ENCODE assay signal across 9 cellular contexts in genomic region chr18:58896268-58896667, GRCh38. TPM values are rescaled to one million over a fixed set of nuclear protein-coding genes. Genes with fewer than 3 reads are reported as not detected.
DNase-seq lines count a peak whose midpoint lies in the region; ATAC-seq, FAIRE-seq and TF ChIP-seq lines count a peak whose summit lies in the region.
"Had no signal": no experiment of that assay in that cellular context is flagged by ENCODE, and none has a peak within 500 bp of the region (broad histone marks: within the 10 kb centered on the region; RNA-seq: fewer than 3 reads in every experiment).

No MANE protein-coding gene starts in this region.

- no peaks in the 10 kb centered on the region for H4K20me1 ChIP-seq in GM12878 (ENCODE audit: control insufficient read depth, insufficient read depth)

- TF ChIP-seq EP300 in GM12878 (IDR thresholded peaks at IDR 0.05; ENCODE audit: borderline replicate concordance in 1 of 2, control insufficient read depth in 1 of 2, low read depth in 2 of 2, low read length in 2 of 2) (no peak), gastroesophageal sphincter (IDR thresholded peaks at IDR 0.05) (no peak)

- no peak overlapping the region for H3K4me3 Mint-ChIP-seq in Calu3 (ENCODE audit: low read depth, unreplicated experiment)
- no peak overlapping the region for H3K4me3 Mint-ChIP-seq in activated T-helper 1 cell treated with anti-CD3 and anti-CD28 coated beads, Interleukin-12 subunit alpha, Interleukin-12 subunit beta, Interleukin-2, Interleukin-4 antibody, amounts not matched to agents 30 ng/mL and 10 ng/mL and 1 ng/mL, durations not matched to agents 14 hours and 24 hours and 36 hours

- no peak overlapping the region for H3K4me2 ChIP-seq in GM12878 (ENCODE audit: control insufficient read depth, insufficient read depth)

- no peak for DNase-seq in Calu3
- DNase-seq in GM12878 (ENCODE audit: low read depth, low spot score), result peak; percentile 36
- no peak for DNase-seq in pancreas
- DNase-seq in activated T-helper 1 cell treated with anti-CD3 and anti-CD28 coated beads, Interleukin-12 subunit alpha, Interleukin-12 subunit beta, Interleukin-2, Interleukin-4 antibody, amounts not matched to agents 30 ng/mL and 10 ng/mL and 1 ng/mL, durations not matched to agents 14 hours and 24 hours and 36 hours (ENCODE audit: low spot score), result no peak
- no peak for DNase-seq in posterior vena cava (ENCODE audit: low spot score)

- SMC1A ChIA-PET in GM12878 (lab: Charles Lee; ENCODE audit: uncharacterized antibody, unreplicated experiment), result interaction anchor here (1.4 to 2.4 kb wide), 4 partner anchors 15 to 160 kb away, joined by 4 to 8 read pairs (median 5); no protein-coding TSS in a partner anchor

- in situ Hi-C loops in GM12878 (cut with MboI), result no loop called here

- no peaks in the 10 kb centered on the region for H3K9me3 Mint-ChIP-seq in Calu3 (ENCODE audit: low read depth, unreplicated experiment)
- no peaks in the 10 kb centered on the region for H3K9me3 Mint-ChIP-seq in activated T-helper 1 cell treated with anti-CD3 and anti-CD28 coated beads, Interleukin-12 subunit alpha, Interleukin-12 subunit beta, Interleukin-2, Interleukin-4 antibody, amounts not matched to agents 30 ng/mL and 10 ng/mL and 1 ng/mL, durations not matched to agents 14 hours and 24 hours and 36 hours

- intact Hi-C loops in Calu3 (cut with micrococcal nuclease; ENCODE audit: unreplicated experiment), result no loop called here
- intact Hi-C loops in GM12878 (cut with micrococcal nuclease; ENCODE audit: unreplicated experiment), result no loop called here
- intact Hi-C loops in pancreas (cut with DNase I), result no loop called here
- intact Hi-C loops in activated T-helper 1 cell treated with anti-CD3 and anti-CD28 coated beads, Interleukin-12 subunit alpha, Interleukin-12 subunit beta, Interleukin-2, Interleukin-4 antibody, amounts not matched to agents 30 ng/mL and 10 ng/mL and 1 ng/mL, durations not matched to agents 14 hours and 24 hours and 36 hours (cut with micrococcal nuclease), result no loop called here
- intact Hi-C loops in posterior vena cava (cut with DNase I), result no loop called here

- no peak for TF ChIP-seq CTCF in Calu3 (IDR thresholded peaks at IDR 0.05; ENCODE audit: unreplicated experiment)
- TF ChIP-seq CTCF in GM12878 (IDR thresholded peaks at IDR 0.05 in 2 of 3, conservative IDR thresholded peaks at IDR 0.05 in 1 of 3; ENCODE audit: control insufficient read depth in 2 of 3, extremely low read depth in 1 of 3, insufficient read depth in 1 of 3, low read depth in 3 of 3, low read length in 3 of 3), result no peak
- no peak for TF ChIP-seq CTCF in pancreas (IDR thresholded peaks at IDR 0.05)
- TF ChIP-seq CTCF in gastroesophageal sphincter (IDR thresholded peaks at IDR 0.05), result no peak

- 51% methylated on average over 2 of the region's 2 CpGs for WGBS in GM12878 (ENCODE audit: insufficient coverage, insufficient replicate concordance, low lambda C conversion rate, missing lambda C conversion rate)
- WGBS in pancreas, 2 donors, result 81 to 86% methylated on average over 2 of the region's 2 CpGs
- WGBS in gastroesophageal sphincter (ENCODE audit: low coverage in 1 of 2), 2 donors, result 85 to 90% methylated on average over 2 of the region's 2 CpGs

- no peaks in the 10 kb centered on the region for H3K27me3 ChIP-seq in GM12878 (replicated peaks in 1 of 2; ENCODE audit: control insufficient read depth in 2 of 2, insufficient read depth in 2 of 2, low read length in 1 of 2)
- no peaks in the 10 kb centered on the region for H3K27me3 ChIP-seq in pancreas
- H3K27me3 ChIP-seq in gastroesophageal sphincter, result no peaks in the 10 kb centered on the region

- RAD21 ChIA-PET in GM12878 (lab: Charles Lee; ENCODE audit: unreplicated experiment), result interaction anchor here (1.0 to 1.7 kb wide), 2 partner anchors 15 to 110 kb away, joined by 3 read pairs; no protein-coding TSS in a partner anchor

- H3K36me3 ChIP-seq in GM12878 (ENCODE audit: control insufficient read depth in 2 of 2, insufficient read depth in 2 of 2, low read length in 1 of 2), result no peaks in the 10 kb centered on the region
- H3K36me3 ChIP-seq in pancreas, result no peaks in the 10 kb centered on the region
- peaks cover 0 to 15% of the 10 kb centered on the region in 2 donors for H3K36me3 ChIP-seq in gastroesophageal sphincter

- peak overlapping the region; percentile 45 for H3K27ac Mint-ChIP-seq in Calu3 (ENCODE audit: unreplicated experiment)
- no peak overlapping the region for H3K27ac Mint-ChIP-seq in activated T-helper 1 cell treated with anti-CD3 and anti-CD28 coated beads, Interleukin-12 subunit alpha, Interleukin-12 subunit beta, Interleukin-2, Interleukin-4 antibody, amounts not matched to agents 30 ng/mL and 10 ng/mL and 1 ng/mL, durations not matched to agents 14 hours and 24 hours and 36 hours

- peak; percentile 82 for ATAC-seq in GM19395 (IDR thresholded peaks at IDR 0.05; ENCODE audit: unreplicated experiment)
- peak; percentile 79 for ATAC-seq in HG03103 (IDR thresholded peaks at IDR 0.05; ENCODE audit: low read depth, unreplicated experiment)
- peak; percentile 81 for ATAC-seq in GM12878
- no peak for ATAC-seq in pancreas
- no peak for ATAC-seq in gastroesophageal sphincter

- H3K4me1 ChIP-seq in GM12878 (ENCODE audit: control insufficient read depth, insufficient read depth, low read length), result peaks cover 12% of the 10 kb centered on the region
- H3K4me1 ChIP-seq in pancreas, result no peaks in the 10 kb centered on the region
- H3K4me1 ChIP-seq in gastroesophageal sphincter, result peaks cover 0 to 47% (median 0%) of the 10 kb centered on the region in 3 donors

- no peak overlapping the region for H3K27ac ChIP-seq in GM12878 (ENCODE audit: control insufficient read depth, insufficient read depth)
- no peak overlapping the region for H3K27ac ChIP-seq in pancreas
- H3K27ac ChIP-seq in gastroesophageal sphincter, result no peak overlapping the region
- H3K27ac ChIP-seq: C4-2B had no signal

- FAIRE-seq in GM12878 (lab: Jason Lieb, UNC) (peak; percentile 52), pancreas (lab: Jason Lieb, UNC) (no peak)

- TF ChIP-seq POLR2A in GM12878 (IDR thresholded peaks at IDR 0.05; ENCODE audit: low read depth, low read length) (no peak), gastroesophageal sphincter (IDR thresholded peaks at IDR 0.05) (no peak)

- no peak for TF ChIP-seq RAD21 in GM12878 (IDR thresholded peaks at IDR 0.05; ENCODE audit: insufficient read depth, low read depth, low read length)

- peaks cover 36% of the 10 kb centered on the region for H3K36me3 Mint-ChIP-seq in Calu3 (ENCODE audit: insufficient read depth, unreplicated experiment)
- no peaks in the 10 kb centered on the region for H3K36me3 Mint-ChIP-seq in activated T-helper 1 cell treated with anti-CD3 and anti-CD28 coated beads, Interleukin-12 subunit alpha, Interleukin-12 subunit beta, Interleukin-2, Interleukin-4 antibody, amounts not matched to agents 30 ng/mL and 10 ng/mL and 1 ng/mL, durations not matched to agents 14 hours and 24 hours and 36 hours (ENCODE audit: low read depth)

- H3K4me3 ChIP-seq in GM12878 (no peak overlapping the region), pancreas (no peak overlapping the region), gastroesophageal sphincter (no peak overlapping the region)

- no peak overlapping the region for H3K9ac ChIP-seq in GM12878 (ENCODE audit: control insufficient read depth, insufficient read depth, low read length)

- no peaks in the 10 kb centered on the region for H3K27me3 Mint-ChIP-seq in Calu3 (ENCODE audit: unreplicated experiment)
- peaks cover 8% of the 10 kb centered on the region for H3K27me3 Mint-ChIP-seq in activated T-helper 1 cell treated with anti-CD3 and anti-CD28 coated beads, Interleukin-12 subunit alpha, Interleukin-12 subunit beta, Interleukin-2, Interleukin-4 antibody, amounts not matched to agents 30 ng/mL and 10 ng/mL and 1 ng/mL, durations not matched to agents 14 hours and 24 hours and 36 hours (ENCODE audit: insufficient read depth)

- no peaks in the 10 kb centered on the region; the same call in 1 of the 2 replicates for H3K79me2 ChIP-seq in GM12878 (ENCODE audit: control insufficient read depth, insufficient read depth, low read length)

- H3K9me3 ChIP-seq in GM12878 (replicated peaks; ENCODE audit: control insufficient read depth, insufficient read depth, low read length) (no peaks in the 10 kb centered on the region; the same call in 2 of the 3 replicates), pancreas (no peaks in the 10 kb centered on the region), gastroesophageal sphincter (no peaks in the 10 kb centered on the region)

- peaks cover 65% of the 10 kb centered on the region for H3K4me1 Mint-ChIP-seq in Calu3 (ENCODE audit: low read depth, unreplicated experiment)
- peaks cover 10% of the 10 kb centered on the region for H3K4me1 Mint-ChIP-seq in activated T-helper 1 cell treated with anti-CD3 and anti-CD28 coated beads, Interleukin-12 subunit alpha, Interleukin-12 subunit beta, Interleukin-2, Interleukin-4 antibody, amounts not matched to agents 30 ng/mL and 10 ng/mL and 1 ng/mL, durations not matched to agents 14 hours and 24 hours and 36 hours (ENCODE audit: low read depth)

- H2AFZ ChIP-seq in GM12878 (ENCODE audit: control insufficient read depth, low read depth, low read length), result peak overlapping the region; percentile 62

- CTCF ChIA-PET in Calu3 (lab: Charles Lee) (interaction anchor here (0.6 to 0.7 kb wide), 2 partner anchors 15 to 17 kb away, joined by 3 to 4 read pairs; no protein-coding TSS in a partner anchor), GM12878 (lab: Yijun Ruan, JAX) (no interaction called here)

- POLR2A ChIA-PET in GM12878 (lab: Charles Lee), result no interaction called here

- BruUV-seq in Calu3 (replicated peaks; lab: Mats Ljungman, UMichigan) (no TSS peak), GM12878 (replicated peaks; lab: Mats Ljungman, UMichigan) (no TSS peak)

RNA-seq across cellular contexts. Expression of gene ZNF532, which starts 31.6 kb away (rescaled TPM):
- total RNA-seq in Calu3 (2022) (124 and 150 TPM in 2 replicates), GM12878 (2014; rRNA removed) (0.90 and 2.1 TPM in 2 replicates), GM12878 (2014; rRNA removed; fragmentation: Illumina TruSeq; extraction: Trizol) (1.6 and 2.3 TPM in 2 replicates), GM12878 (2021) (1.4 and 1.9 TPM in 2 replicates), pancreas (10 to 100 TPM in 2 of 6 donors, 1 to 10 TPM in 4; 6.3 to 21.2 (median 8.8) TPM), posterior vena cava (10 to 100 TPM; 79.1 to 83.6 TPM), gastroesophageal sphincter (100 to 1,000 TPM in 2 of 4 donors, 10 to 100 TPM in 2; 48.3 to 128 (median 96.2) TPM)
- 14.2 and 16.9 TPM in 2 replicates for total RNA-seq in GM12878 (2013; cell fraction: nucleolus; rRNA removed)
- 1.4 TPM for polyA plus RNA-seq in GM12878 (2011; ENCODE audit: low read depth)
- polyA plus RNA-seq in GM12878 (2011; rRNA removed) (2.1 and 2.3 TPM in 2 replicates), GM12878 (2014; fragmentation: Illumina TruSeq; extraction: Trizol) (3.4 and 4.2 TPM in 2 replicates), GM12878 (2014; fragmentation: Nextera tagmentation; extraction: Ambion mirVana) (1 to 10 TPM in 1 of 2 experiments, under 1 TPM in 1; 0.44 to 1.3 TPM), GM12878 (2014; rRNA removed) (1.6 and 1.9 TPM in 2 replicates), GM12878 (2016; fragmentation: Nextera tagmentation; extraction: Ambion mirVana) (under 1 TPM; 0.63 to 0.84 TPM), pancreas (10 to 100 TPM in 1 of 2 donors, 1 to 10 TPM in 1; 5.7 to 11.8 TPM)
- 3.0 and 3.8 TPM in 2 replicates for polyA plus RNA-seq in GM12878 (2011; cell fraction: cytosol; rRNA removed)
- polyA plus RNA-seq in GM12878 (2011; cell fraction: nucleus; rRNA removed), result 1.5 and 1.7 TPM in 2 replicates
- 1.8 and 2.1 TPM in 2 replicates for polyA plus RNA-seq in GM12878 (2012)
- polyA minus RNA-seq in GM12878 (2011; rRNA and poly(A)+ RNA removed), result 4.6 and 5.0 TPM in 2 replicates
- 0.73 and 1.9 TPM in 2 replicates for polyA minus RNA-seq in GM12878 (2011; cell fraction: cytosol; rRNA and poly(A)+ RNA removed)
- 0.77 and 0.85 TPM in 2 replicates for polyA minus RNA-seq in GM12878 (2011; cell fraction: nucleus; rRNA and poly(A)+ RNA removed)
- total RNA-seq in activated T-helper 1 cell treated with anti-CD3 and anti-CD28 coated beads, Interleukin-12 subunit alpha, Interleukin-12 subunit beta, Interleukin-2, Interleukin-4 antibody, amounts not matched to agents 30 ng/mL and 10 ng/mL and 1 ng/mL, durations not matched to agents 14 hours and 24 hours and 36 hours, result 0.71 and 1.5 TPM in 2 replicates

Comparison
In these comparisons a context has a peak if more than half of its experiments do, and no peak if none do; other contexts are left out.
1. ATAC-seq: peak in GM19395 (single experiment), HG03103 (single experiment) and GM12878 (single experiment); none in pancreas (0 of 4) and gastroesophageal sphincter (single experiment).